22 cellular contexts compared by ENCODE assay signal in genomic region chr19:44851427-44851826, GRCh38. TPM values are rescaled to one million over a fixed set of nuclear protein-coding genes. Genes with fewer than 3 reads are reported as not detected.
DNase-seq lines count a peak whose midpoint lies in the region; ATAC-seq, FAIRE-seq and TF ChIP-seq lines count a peak whose summit lies in the region.
"Had no signal": no experiment of that assay in that cellular context is flagged by ENCODE, and none has a peak within 500 bp of the region (broad histone marks: within the 10 kb centered on the region; RNA-seq: fewer than 3 reads in every experiment).

No MANE protein-coding gene starts in this region.

- dilution Hi-C loops in endothelial cell of umbilical vein (cut with MboI; ENCODE audit: extremely low pct_ligation_motif_present, low sequenced_read_pairs), result no loop called here

- H3K36me3 Mint-ChIP-seq in type B pancreatic cell, result peaks cover 18% of the 10 kb centered on the region
- H3K36me3 Mint-ChIP-seq: activated naive CD8-positive, alpha-beta T cell treated with anti-CD3 and anti-CD28 coated beads for 36 hours had no signal

- DNase-seq in right cardiac atrium (peak; percentile 16 to 50 (median 43)), right atrium auricular region (ENCODE audit: low spot score) (no peak), RPMI8226 (peak; percentile 29), endothelial cell of umbilical vein (ENCODE audit: low read depth, low spot score) (no peak), type B pancreatic cell (ENCODE audit: extremely low spot score, unreplicated experiment) (no peak), NCI-H1694 (lab: John Stamatoyannopoulos, UW) (no peak), MM.1S (no peak), posterior cingulate gyrus (no peak)
- DNase-seq: activated CD4-positive, alpha-beta T cell treated with anti-CD3 and anti-CD28 coated beads for 48 hours; activated naive CD8-positive, alpha-beta T cell treated with anti-CD3 and anti-CD28 coated beads for 36 hours; cortex of kidney; DMS79 treated with DMSO at 0.1 percent for 48 hours; heart right ventricle; left lung; NCI-H1105; occipital lobe; Right ventricle myocardium superior; stimulated activated CD4-positive, alpha-beta T cell treated with anti-CD3 and anti-CD28 coated beads, Interleukin-15, amount 100 ng/mL, for 24 hours; SW 1271 had no signal

- H3K27me3 ChIP-seq in right cardiac atrium (ENCODE audit: control insufficient read depth, insufficient read depth), result no peaks in the 10 kb centered on the region
- no peaks in the 10 kb centered on the region for H3K27me3 ChIP-seq in right atrium auricular region
- no peaks in the 10 kb centered on the region for H3K27me3 ChIP-seq in endothelial cell of umbilical vein (ENCODE audit: control insufficient read depth in 2 of 2, insufficient read depth in 2 of 2, low read length in 2 of 2)
- H3K27me3 ChIP-seq in MM.1S (replicated peaks; ENCODE audit: insufficient read depth, low read length), result peaks cover 94% of the 10 kb centered on the region
- H3K27me3 ChIP-seq: left lung had no signal

- no peaks in the 10 kb centered on the region for H3K27me3 Mint-ChIP-seq in type B pancreatic cell

- no peaks in the 10 kb centered on the region for H3K9me1 ChIP-seq in endothelial cell of umbilical vein (replicated peaks; ENCODE audit: control insufficient read depth, extremely low read depth, insufficient read depth, low read length)

- no peak for TF ChIP-seq CTCF in right atrium auricular region (IDR thresholded peaks at IDR 0.05)
- no peak for TF ChIP-seq CTCF in endothelial cell of umbilical vein (IDR thresholded peaks at IDR 0.05; ENCODE audit: extremely low read depth in 1 of 2, insufficient read depth in 1 of 2, low read depth in 1 of 2, low read length in 2 of 2)
- TF ChIP-seq CTCF in type B pancreatic cell (conservative IDR thresholded peaks at IDR 0.05), result no peak
- no peak for TF ChIP-seq CTCF in MM.1S (IDR thresholded peaks at IDR 0.05; ENCODE audit: low read length)

- ATAC-seq in right cardiac atrium, result no peak
- ATAC-seq: heart right ventricle, left lung had no signal

- H3K4me3 ChIP-seq in right cardiac atrium (ENCODE audit: low read length) (no peak overlapping the region), right atrium auricular region (no peak overlapping the region), endothelial cell of umbilical vein (replicated peaks in 1 of 3; ENCODE audit: insufficient read depth in 1 of 3, low read depth in 1 of 3, low read length in 3 of 3) (no peak overlapping the region), MM.1S (ENCODE audit: low read length) (no peak overlapping the region)
- H3K4me3 ChIP-seq: heart right ventricle, left lung, thoracic aorta had no signal

- H2AFZ ChIP-seq in endothelial cell of umbilical vein (ENCODE audit: low read depth, low read length) (no peak overlapping the region), MM.1S (ENCODE audit: low read length) (no peak overlapping the region)

- 73% methylated on average over 2 of the region's 2 CpGs for WGBS in right cardiac atrium

- peaks cover 26% of the 10 kb centered on the region for H3K4me1 Mint-ChIP-seq in type B pancreatic cell (ENCODE audit: unreplicated experiment)

- H3K9ac ChIP-seq in endothelial cell of umbilical vein (replicated peaks; ENCODE audit: extremely low read depth, insufficient read depth, low read length) (no peak overlapping the region), MM.1S (ENCODE audit: low read length) (no peak overlapping the region)
- H3K9ac ChIP-seq: KMS-11 had no signal

- no peaks in the 10 kb centered on the region; the same call in 1 of the 2 replicates for H3F3A ChIP-seq in MM.1S (ENCODE audit: insufficient read depth, low read length)

- peak overlapping the region; percentile 52 for H3K27ac Mint-ChIP-seq in type B pancreatic cell
- H3K27ac Mint-ChIP-seq: activated naive CD8-positive, alpha-beta T cell treated with anti-CD3 and anti-CD28 coated beads for 36 hours had no signal

- POLR2A ChIA-PET in endothelial cell of umbilical vein (lab: Charles Lee), result no interaction called here

- no peaks in the 10 kb centered on the region for H3K36me3 ChIP-seq in right atrium auricular region
- peaks cover 0 to 7% of the 10 kb centered on the region in 2 experiments for H3K36me3 ChIP-seq in endothelial cell of umbilical vein (ENCODE audit: control insufficient read depth in 2 of 2, extremely low read depth in 1 of 2, insufficient read depth in 2 of 2, low read length in 2 of 2)
- H3K36me3 ChIP-seq in MM.1S (replicated peaks; ENCODE audit: insufficient read depth, low read length), result no peaks in the 10 kb centered on the region
- H3K36me3 ChIP-seq: thoracic aorta had no signal

- H4K20me1 ChIP-seq in endothelial cell of umbilical vein (replicated peaks; ENCODE audit: control insufficient read depth, extremely low read depth, insufficient read depth, low read length), result no peaks in the 10 kb centered on the region
- H4K20me1 ChIP-seq in MM.1S (ENCODE audit: insufficient read depth, low read length), result no peaks in the 10 kb centered on the region

- intact Hi-C loops in right cardiac atrium (cut with DNase I) (no loop called here), endothelial cell of umbilical vein (cut with micrococcal nuclease) (no loop called here), posterior cingulate gyrus (cut with DNase I) (no loop called here)

- no peak for TF ChIP-seq POLR2A in endothelial cell of umbilical vein (IDR thresholded peaks at IDR 0.05; ENCODE audit: low read depth, low read length)

- H3K79me2 ChIP-seq in endothelial cell of umbilical vein (ENCODE audit: control insufficient read depth, insufficient read depth, low read length) (peaks cover 93% of the 10 kb centered on the region), MM.1S (ENCODE audit: low read length) (no peaks in the 10 kb centered on the region)

- no TSS peak for BruUV-seq in endothelial cell of umbilical vein (replicated peaks; lab: Mats Ljungman, UMichigan)

- H3K4me1 ChIP-seq in right cardiac atrium (ENCODE audit: control insufficient read depth, insufficient read depth, low read length), result peaks cover 10% of the 10 kb centered on the region
- H3K4me1 ChIP-seq in right atrium auricular region, result peaks cover 0 to 51% of the 10 kb centered on the region in 2 donors
- peaks cover 39% of the 10 kb centered on the region for H3K4me1 ChIP-seq in endothelial cell of umbilical vein (ENCODE audit: control insufficient read depth, extremely low read depth, insufficient read depth, low read length)
- H3K4me1 ChIP-seq in MM.1S (ENCODE audit: low read length), result peaks cover 9% of the 10 kb centered on the region; the same call in 1 of the 2 replicates

- no peaks in the 10 kb centered on the region for H3K9me2 ChIP-seq in MM.1S (replicated peaks; ENCODE audit: insufficient read depth, low read length)

- no peak overlapping the region for H3K27ac ChIP-seq in right cardiac atrium (ENCODE audit: low read length)
- peak overlapping the region in 1 of 2 donors; percentile 31 for H3K27ac ChIP-seq in right atrium auricular region
- peak overlapping the region; percentile 99 for H3K27ac ChIP-seq in endothelial cell of umbilical vein (ENCODE audit: insufficient read depth, low read depth, low read length)
- no peak overlapping the region for H3K27ac ChIP-seq in MM.1S (ENCODE audit: low read length)
- H3K27ac ChIP-seq: KMS-11, thoracic aorta had no signal

- peak overlapping the region; percentile 58 for H3K4me3 Mint-ChIP-seq in type B pancreatic cell
- H3K4me3 Mint-ChIP-seq: activated naive CD8-positive, alpha-beta T cell treated with anti-CD3 and anti-CD28 coated beads for 36 hours had no signal

- no peaks in the 10 kb centered on the region for H3K9me3 Mint-ChIP-seq in type B pancreatic cell
- H3K9me3 Mint-ChIP-seq: activated naive CD8-positive, alpha-beta T cell treated with anti-CD3 and anti-CD28 coated beads for 36 hours had no signal

- H3K9me3 ChIP-seq in right cardiac atrium (ENCODE audit: control insufficient read depth, low read length) (no peaks in the 10 kb centered on the region), right atrium auricular region (no peaks in the 10 kb centered on the region), endothelial cell of umbilical vein (replicated peaks; ENCODE audit: control insufficient read depth, insufficient read depth, low read length) (no peaks in the 10 kb centered on the region), MM.1S (replicated peaks; ENCODE audit: insufficient read depth, low read length) (no peaks in the 10 kb centered on the region)
- H3K9me3 ChIP-seq: heart right ventricle, left lung, thoracic aorta had no signal

- CTCF ChIA-PET in endothelial cell of umbilical vein (lab: Charles Lee), result interaction anchor here (1.2 kb wide), 1 partner anchor 19 kb away, joined by 4 read pairs; no protein-coding TSS in a partner anchor

- H3K4me2 ChIP-seq in endothelial cell of umbilical vein (ENCODE audit: insufficient read depth, low read length), result no peak overlapping the region
- no peak overlapping the region for H3K4me2 ChIP-seq in MM.1S (ENCODE audit: low read depth, low read length)
- H3K4me2 ChIP-seq: KMS-11 had no signal

- FAIRE-seq in endothelial cell of umbilical vein (lab: Jason Lieb, UNC), result no peak
- FAIRE-seq: HTR-8/SVneo had no signal

RNA-seq across cellular contexts. Expression of gene NECTIN2, which starts 5.3 kb away (rescaled TPM):
- total RNA-seq in right cardiac atrium (100 to 1,000 TPM in 1 of 4 donors, 10 to 100 TPM in 3; 47.8 to 106 (median 57.5) TPM), right atrium auricular region (10 to 100 TPM; 65.1 to 95.7 TPM), endothelial cell of umbilical vein (205 and 211 TPM in 2 replicates), type B pancreatic cell (ENCODE audit: low replicate concordance) (123 and 203 TPM in 2 replicates)
- polyA plus RNA-seq in right cardiac atrium (44.2 TPM), endothelial cell of umbilical vein (238 and 262 TPM in 2 replicates)
- polyA plus RNA-seq in endothelial cell of umbilical vein (2011; cell fraction: cytosol; rRNA removed), result 178 and 183 TPM in 2 replicates
- 105 and 107 TPM in 2 replicates for polyA plus RNA-seq in endothelial cell of umbilical vein (2011; cell fraction: nucleus; rRNA removed)
- polyA plus RNA-seq in endothelial cell of umbilical vein (2012), result 180 and 213 TPM in 2 replicates
- polyA minus RNA-seq in endothelial cell of umbilical vein, result 157 and 176 TPM in 2 replicates
- polyA minus RNA-seq in endothelial cell of umbilical vein (2011; cell fraction: cytosol; rRNA and poly(A)+ RNA removed), result 21.1 TPM
- 43.5 and 56.6 TPM in 2 replicates for polyA minus RNA-seq in endothelial cell of umbilical vein (2011; cell fraction: nucleus; rRNA and poly(A)+ RNA removed)

RNA-seq across cellular contexts. Expression of gene TOMM40, which starts 39.6 kb away (rescaled TPM):
- total RNA-seq in right cardiac atrium (10 to 100 TPM; 36.7 to 51.4 (median 46.8) TPM), right atrium auricular region (10 to 100 TPM; 33.7 to 39.0 TPM), endothelial cell of umbilical vein (90.7 and 101 TPM in 2 replicates), type B pancreatic cell (ENCODE audit: low replicate concordance) (75.1 and 77.8 TPM in 2 replicates)
- polyA plus RNA-seq in right cardiac atrium (38.5 TPM), endothelial cell of umbilical vein (70.2 and 71.8 TPM in 2 replicates)
- polyA plus RNA-seq in endothelial cell of umbilical vein (2011; cell fraction: cytosol; rRNA removed), result 71.4 and 71.8 TPM in 2 replicates
- 37.7 and 46.2 TPM in 2 replicates for polyA plus RNA-seq in endothelial cell of umbilical vein (2011; cell fraction: nucleus; rRNA removed)
- polyA plus RNA-seq in endothelial cell of umbilical vein (2012), result 65.0 and 68.0 TPM in 2 replicates
- polyA minus RNA-seq in endothelial cell of umbilical vein, result 40.4 and 48.2 TPM in 2 replicates
- polyA minus RNA-seq in endothelial cell of umbilical vein (2011; cell fraction: cytosol; rRNA and poly(A)+ RNA removed), result 40.4 TPM
- 12.9 and 13.6 TPM in 2 replicates for polyA minus RNA-seq in endothelial cell of umbilical vein (2011; cell fraction: nucleus; rRNA and poly(A)+ RNA removed)

RNA-seq across cellular contexts. Expression of gene BCAM, which starts 42.5 kb away (rescaled TPM):
- total RNA-seq in right cardiac atrium, result 100 to 1,000 TPM in 1 of 4 donors, 10 to 100 TPM in 3; 69.9 to 130 (median 80.1) TPM
- polyA plus RNA-seq in right cardiac atrium, result 107 TPM
- total RNA-seq in right atrium auricular region, result 100 to 1,000 TPM in 1 of 2 donors, 10 to 100 TPM in 1; 82.1 to 102 TPM
- 28.5 and 29.0 TPM in 2 replicates for total RNA-seq in endothelial cell of umbilical vein
- 23.9 and 32.5 TPM in 2 replicates for polyA plus RNA-seq in endothelial cell of umbilical vein
- 10.3 and 16.7 TPM in 2 replicates for polyA plus RNA-seq in endothelial cell of umbilical vein (2011; cell fraction: cytosol; rRNA removed)
- 38.1 and 38.2 TPM in 2 replicates for polyA plus RNA-seq in endothelial cell of umbilical vein (2011; cell fraction: nucleus; rRNA removed)
- polyA plus RNA-seq in endothelial cell of umbilical vein (2012), result 15.7 and 30.3 TPM in 2 replicates
- polyA minus RNA-seq in endothelial cell of umbilical vein, result 7.8 and 9.4 TPM in 2 replicates
- not detected for polyA minus RNA-seq in endothelial cell of umbilical vein (2011; cell fraction: cytosol; rRNA and poly(A)+ RNA removed)
- polyA minus RNA-seq in endothelial cell of umbilical vein (2011; cell fraction: nucleus; rRNA and poly(A)+ RNA removed), result 5.0 and 12.7 TPM in 2 replicates
- total RNA-seq in type B pancreatic cell (ENCODE audit: low replicate concordance), result 105 and 124 TPM in 2 replicates
- total RNA-seq: activated naive CD8-positive, alpha-beta T cell treated with anti-CD3 and anti-CD28 coated beads for 36 hours had no signal

RNA-seq across cellular contexts. Expression of gene APOE, which starts 54.2 kb away (rescaled TPM):
- total RNA-seq in right cardiac atrium, result 10 to 100 TPM; 28.6 to 86.2 (median 82.2) TPM
- 109 TPM for polyA plus RNA-seq in right cardiac atrium
- 100 to 1,000 TPM in 1 of 2 donors, 10 to 100 TPM in 1; 85.3 to 403 TPM for total RNA-seq in right atrium auricular region
- total RNA-seq in endothelial cell of umbilical vein, result 1.5 and 3.3 TPM in 2 replicates
- polyA plus RNA-seq in endothelial cell of umbilical vein, result 6.2 and 6.9 TPM in 2 replicates
- 1.2 and 3.4 TPM in 2 replicates for polyA plus RNA-seq in endothelial cell of umbilical vein (2011; cell fraction: cytosol; rRNA removed)
- polyA plus RNA-seq in endothelial cell of umbilical vein (2011; cell fraction: nucleus; rRNA removed), result 2.2 and 2.7 TPM in 2 replicates
- polyA plus RNA-seq in endothelial cell of umbilical vein (2012), result 0.43 and 6.2 TPM in 2 replicates
- 0.61 and 0.68 TPM in 2 replicates for polyA minus RNA-seq in endothelial cell of umbilical vein
- not detected for polyA minus RNA-seq in endothelial cell of umbilical vein (2011; cell fraction: cytosol; rRNA and poly(A)+ RNA removed)
- 0.67 TPM in 1 of 2 replicates, not detected in the other for polyA minus RNA-seq in endothelial cell of umbilical vein (2011; cell fraction: nucleus; rRNA and poly(A)+ RNA removed)
- 168 and 209 TPM in 2 replicates for total RNA-seq in type B pancreatic cell (ENCODE audit: low replicate concordance)

Comparison
In these comparisons a context has a peak if more than half of its experiments do, and no peak if none do; other contexts are left out.
1. DNase-seq: peak in right cardiac atrium (3 of 3) and RPMI8226 (single experiment); none in right atrium auricular region (single experiment), endothelial cell of umbilical vein (single experiment), type B pancreatic cell (single experiment), NCI-H1694 (single experiment), MM.1S (single experiment) and posterior cingulate gyrus (0 of 10).